Comparison of ENCODE assay signal across 13 cellular contexts in the genomic region with DNA sequence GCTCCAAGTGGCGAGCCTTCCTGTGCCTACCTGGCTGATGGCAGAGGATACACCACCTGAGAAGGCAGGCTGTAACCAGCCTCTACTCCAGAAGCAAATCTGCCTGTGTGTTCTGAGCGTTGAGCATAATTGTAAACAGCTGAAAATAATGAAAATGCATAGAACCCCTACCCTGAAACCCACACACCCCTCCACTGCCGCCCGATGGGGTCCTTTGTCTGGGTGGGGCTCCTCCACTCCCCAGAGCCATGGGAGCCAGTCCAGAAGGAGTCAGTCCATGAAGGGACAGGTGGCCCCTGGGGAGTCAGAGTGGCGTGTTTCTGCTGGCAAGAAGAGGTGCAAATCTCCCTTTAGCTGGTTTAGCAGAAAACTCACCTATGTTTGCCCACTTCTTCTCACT. TPM values are rescaled to one million over a fixed set of nuclear protein-coding genes. Genes with fewer than 3 reads are reported as not detected.
DNase-seq lines count a peak whose midpoint lies in the region; ATAC-seq and TF ChIP-seq lines count a peak whose summit lies in the region.
"Had no signal": no experiment of that assay in that cellular context is flagged by ENCODE, and none has a peak within 500 bp of the region (broad histone marks: within the 10 kb centered on the region; RNA-seq: fewer than 3 reads in every experiment).

No MANE protein-coding gene starts in this region.

- H3K4me2 ChIP-seq in osteoblast (ENCODE audit: insufficient read depth, low read length), result no peak overlapping the region

- H3K27me3 Mint-ChIP-seq in activated CD8-positive, alpha-beta memory T cell treated with anti-CD3 and anti-CD28 coated beads, Interleukin-2, amount 10 ng/mL, durations not matched to agents 7 days and 5 days, result peaks cover 87% of the 10 kb centered on the region

- no peak overlapping the region for H3K27ac ChIP-seq in osteoblast (ENCODE audit: low read depth, low read length)
- H3K27ac ChIP-seq: 22Rv1 had no signal

- peak; percentile 80 for DNase-seq in DMS79 treated with DMSO at 0.1 percent for 48 hours (lab: John Stamatoyannopoulos, UW)
- no peak for DNase-seq in DMS79 (lab: John Stamatoyannopoulos, UW)
- no peak for DNase-seq in activated CD8-positive, alpha-beta memory T cell treated with anti-CD3 and anti-CD28 coated beads, Interleukin-2, amount 10 ng/mL, durations not matched to agents 7 days and 5 days
- no peak for DNase-seq in activated CD8-positive, alpha-beta memory T cell treated with anti-CD3 and anti-CD28 coated beads for 24 hours
- DNase-seq in osteoblast (ENCODE audit: insufficient read length, low spot score, missing footprints), result peak; percentile 89
- DNase-seq in HEK293T (ENCODE audit: extremely low spot score), result no peak
- no peak for DNase-seq in stimulated activated naive CD4-positive, alpha-beta T cell treated with Interleukin-2 at 50 U/mL for 16 hours (lab: John Stamatoyannopoulos, UW)
- DNase-seq: CD8-positive, alpha-beta T cell; COR-L47; GF-D8 had no signal

- no peak overlapping the region for H2AFZ ChIP-seq in osteoblast (ENCODE audit: low read length)

- TF ChIP-seq CTCF in osteoblast (IDR thresholded peaks at IDR 0.05; ENCODE audit: extremely low read depth, low read depth, low read length), result no peak

- H3K4me3 ChIP-seq in iPS-15b (ENCODE audit: low read depth, low read length) (peak overlapping the region; percentile 27), osteoblast (ENCODE audit: insufficient read depth, low read length) (no peak overlapping the region)

- no peaks in the 10 kb centered on the region for H3K4me1 Mint-ChIP-seq in activated CD8-positive, alpha-beta memory T cell treated with anti-CD3 and anti-CD28 coated beads, Interleukin-2, amount 10 ng/mL, durations not matched to agents 7 days and 5 days

- peak overlapping the region; percentile 3 for H3K27ac Mint-ChIP-seq in activated CD8-positive, alpha-beta memory T cell treated with anti-CD3 and anti-CD28 coated beads, Interleukin-2, amount 10 ng/mL, durations not matched to agents 7 days and 5 days
- H3K27ac Mint-ChIP-seq: CD8-positive, alpha-beta T cell had no signal

- no peak overlapping the region for H3K4me3 Mint-ChIP-seq in activated CD8-positive, alpha-beta memory T cell treated with anti-CD3 and anti-CD28 coated beads, Interleukin-2, amount 10 ng/mL, durations not matched to agents 7 days and 5 days
- H3K4me3 Mint-ChIP-seq: CD8-positive, alpha-beta T cell had no signal

- POLR2A ChIA-PET in HEK293T (lab: Yijun Ruan, JAX), result no interaction called here

- H4K20me1 ChIP-seq in osteoblast (ENCODE audit: insufficient read depth, low read length), result no peaks in the 10 kb centered on the region

- H3K27me3 ChIP-seq in iPS-15b (ENCODE audit: control insufficient read depth, insufficient read depth, low read length) (peaks cover 96% of the 10 kb centered on the region), osteoblast (ENCODE audit: insufficient read depth, low read length) (peaks cover 85% of the 10 kb centered on the region)

- H3K9me3 Mint-ChIP-seq in activated CD8-positive, alpha-beta memory T cell treated with anti-CD3 and anti-CD28 coated beads, Interleukin-2, amount 10 ng/mL, durations not matched to agents 7 days and 5 days (ENCODE audit: low read depth), result no peaks in the 10 kb centered on the region
- H3K9me3 Mint-ChIP-seq: CD8-positive, alpha-beta T cell had no signal

- H3K36me3 ChIP-seq in iPS-15b (ENCODE audit: control insufficient read depth, insufficient read depth, low read length) (no peaks in the 10 kb centered on the region), osteoblast (ENCODE audit: insufficient read depth, low read length) (no peaks in the 10 kb centered on the region)

- no peaks in the 10 kb centered on the region for H3K4me1 ChIP-seq in iPS-15b (ENCODE audit: control insufficient read depth, insufficient read depth, low read length)
- H3K4me1 ChIP-seq in osteoblast (ENCODE audit: insufficient read depth, low read length), result no peaks in the 10 kb centered on the region

- peaks cover 9% of the 10 kb centered on the region for H3K36me3 Mint-ChIP-seq in activated CD8-positive, alpha-beta memory T cell treated with anti-CD3 and anti-CD28 coated beads, Interleukin-2, amount 10 ng/mL, durations not matched to agents 7 days and 5 days
- H3K36me3 Mint-ChIP-seq: CD8-positive, alpha-beta T cell had no signal

- ATAC-seq in activated CD8-positive, alpha-beta memory T cell treated with anti-CD3 and anti-CD28 coated beads, Interleukin-2, amount 10 ng/mL, durations not matched to agents 7 days and 5 days, result no peak
- ATAC-seq: CD8-positive, alpha-beta T cell; HCT116 had no signal

- no peaks in the 10 kb centered on the region for H3K79me2 ChIP-seq in osteoblast (ENCODE audit: insufficient read depth, low read length)

- H3K9ac ChIP-seq in iPS-15b (ENCODE audit: low read depth, low read length), result no peak overlapping the region

- CTCF ChIA-PET in activated CD8-positive, alpha-beta memory T cell treated with anti-CD3 and anti-CD28 coated beads, Interleukin-2, amount 10 ng/mL, durations not matched to agents 7 days and 5 days (lab: Charles Lee), result no interaction called here
- CTCF ChIA-PET in HEK293T (lab: Yijun Ruan, JAX), result interaction anchor here (0.6 kb wide), 1 partner anchor 38 kb away, joined by 3 read pairs; no protein-coding TSS in a partner anchor

- H3K9me3 ChIP-seq in iPS-15b (ENCODE audit: control insufficient read depth, insufficient read depth, low read length) (no peaks in the 10 kb centered on the region), osteoblast (ENCODE audit: low read depth, low read length) (no peaks in the 10 kb centered on the region)

TF ChIP-seq in HEK293T, 16 proteins besides CTCF, POLR2A, EP300 and RAD21:
- TF ChIP-seq, protein P1, sequence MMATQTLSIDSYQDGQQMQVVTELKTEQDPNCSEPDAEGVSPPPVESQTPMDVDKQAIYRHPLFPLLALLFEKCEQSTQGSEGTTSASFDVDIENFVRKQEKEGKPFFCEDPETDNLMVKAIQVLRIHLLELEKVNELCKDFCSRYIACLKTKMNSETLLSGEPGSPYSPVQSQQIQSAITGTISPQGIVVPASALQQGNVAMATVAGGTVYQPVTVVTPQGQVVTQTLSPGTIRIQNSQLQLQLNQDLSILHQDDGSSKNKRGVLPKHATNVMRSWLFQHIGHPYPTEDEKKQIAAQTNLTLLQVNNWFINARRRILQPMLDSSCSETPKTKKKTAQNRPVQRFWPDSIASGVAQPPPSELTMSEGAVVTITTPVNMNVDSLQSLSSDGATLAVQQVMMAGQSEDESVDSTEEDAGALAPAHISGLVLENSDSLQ (IDR thresholded peaks at IDR 0.05), result no peak
- TF ChIP-seq ELF4 (IDR thresholded peaks at IDR 0.05) (no peak), FOXA1 (IDR thresholded peaks at IDR 0.05) (no peak), CTBP1 (IDR thresholded peaks at IDR 0.05; ENCODE audit: borderline replicate concordance) (no peak)

RNA-seq across cellular contexts. Expression of gene SOX1, which starts 8.0 kb away (rescaled TPM):
- not detected for total RNA-seq in activated CD8-positive, alpha-beta memory T cell treated with anti-CD3 and anti-CD28 coated beads, Interleukin-2, amount 10 ng/mL, durations not matched to agents 7 days and 5 days
- not detected in 2 replicates for total RNA-seq in osteoblast
- total RNA-seq: CD8-positive, alpha-beta T cell had no signal

Comparison
In these comparisons a context has a peak if more than half of its experiments do, and no peak if none do; other contexts are left out.
1. DNase-seq: peak in DMS79 treated with DMSO at 0.1 percent for 48 hours (single experiment) and osteoblast (single experiment); none in DMS79 (single experiment), activated CD8-positive, alpha-beta memory T cell treated with anti-CD3 and anti-CD28 coated beads, Interleukin-2, amount 10 ng/mL, durations not matched to agents 7 days and 5 days (single experiment), activated CD8-positive, alpha-beta memory T cell treated with anti-CD3 and anti-CD28 coated beads for 24 hours (single experiment), HEK293T (single experiment) and stimulated activated naive CD4-positive, alpha-beta T cell treated with Interleukin-2 at 50 U/mL for 16 hours (single experiment).